16 cellular contexts compared by ENCODE assay signal in the genomic region with DNA sequence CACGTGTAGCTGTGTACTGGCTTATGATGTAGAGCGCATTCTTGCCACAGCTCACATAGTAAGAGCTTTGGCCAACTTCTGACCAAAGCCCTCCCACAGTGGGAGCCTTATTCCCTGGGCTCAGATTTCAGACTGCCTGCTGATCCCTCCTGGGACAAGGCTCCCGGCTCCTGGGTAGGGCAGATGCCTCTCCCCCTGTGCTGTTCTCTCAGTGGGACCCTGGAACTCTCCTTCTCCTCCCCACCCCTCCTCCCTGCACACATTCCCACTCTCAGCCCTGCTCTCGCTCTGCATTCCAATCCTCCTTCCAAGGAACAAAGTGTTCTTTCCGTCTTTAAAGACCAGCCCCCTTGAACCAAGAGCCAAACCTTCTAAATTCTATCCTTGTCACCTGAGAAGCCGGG. TPM values are rescaled to one million over a fixed set of nuclear protein-coding genes. Genes with fewer than 3 reads are reported as not detected.
DNase-seq lines count a peak whose midpoint lies in the region; ATAC-seq and TF ChIP-seq lines count a peak whose summit lies in the region.
"Had no signal": no experiment of that assay in that cellular context is flagged by ENCODE, and none has a peak within 500 bp of the region (broad histone marks: within the 10 kb centered on the region; RNA-seq: fewer than 3 reads in every experiment).

No MANE protein-coding gene starts in this region.

- H3K36me3 ChIP-seq in BE2C: no peaks in the 10 kb centered on the region

- H3K27ac Mint-ChIP-seq in stimulated activated naive CD8-positive, alpha-beta T cell treated with anti-CD3 and anti-CD28 coated beads, Interleukin-15, Interleukin-2, amounts not matched to agents 100 ng/mL and 50 ng/mL, for 24 hours: peak overlapping the region; percentile 97
- H3K27ac Mint-ChIP-seq in central memory CD8-positive, alpha-beta T cell (ENCODE audit: low read depth): peak overlapping the region; percentile 99
- peak overlapping the region; percentile 88 to 99 for H3K27ac Mint-ChIP-seq in natural killer cell treated with Interleukin-12 subunit alpha and Interleukin-12 subunit beta and Interleukin-15 and Interleukin-18, amount 100 ng/mL, for 72 hours

- no peaks in the 10 kb centered on the region for H3K27me3 Mint-ChIP-seq in stimulated activated naive CD8-positive, alpha-beta T cell treated with anti-CD3 and anti-CD28 coated beads, Interleukin-15, Interleukin-2, amounts not matched to agents 100 ng/mL and 50 ng/mL, for 24 hours
- H3K27me3 Mint-ChIP-seq in central memory CD8-positive, alpha-beta T cell: no peaks in the 10 kb centered on the region
- no peaks in the 10 kb centered on the region for H3K27me3 Mint-ChIP-seq in natural killer cell treated with Interleukin-12 subunit alpha and Interleukin-12 subunit beta and Interleukin-15 and Interleukin-18, amount 100 ng/mL, for 72 hours

- no peaks in the 10 kb centered on the region for H3K9me3 Mint-ChIP-seq in stimulated activated naive CD8-positive, alpha-beta T cell treated with anti-CD3 and anti-CD28 coated beads, Interleukin-15, Interleukin-2, amounts not matched to agents 100 ng/mL and 50 ng/mL, for 24 hours
- no peaks in the 10 kb centered on the region for H3K9me3 Mint-ChIP-seq in central memory CD8-positive, alpha-beta T cell
- no peaks in the 10 kb centered on the region for H3K9me3 Mint-ChIP-seq in natural killer cell treated with Interleukin-12 subunit alpha and Interleukin-12 subunit beta and Interleukin-15 and Interleukin-18, amount 100 ng/mL, for 72 hours

- no peaks in the 10 kb centered on the region for H3K4me1 ChIP-seq in BE2C

- H3K9me3 ChIP-seq in BE2C: no peaks in the 10 kb centered on the region

- H3K4me3 ChIP-seq in BE2C (ENCODE audit: low read depth, low read length): no peak overlapping the region
- H3K4me3 ChIP-seq: SK-N-MC had no signal

- peaks cover 72% of the 10 kb centered on the region for H3K36me3 Mint-ChIP-seq in stimulated activated naive CD8-positive, alpha-beta T cell treated with anti-CD3 and anti-CD28 coated beads, Interleukin-15, Interleukin-2, amounts not matched to agents 100 ng/mL and 50 ng/mL, for 24 hours (ENCODE audit: low read depth)
- H3K36me3 Mint-ChIP-seq in central memory CD8-positive, alpha-beta T cell (ENCODE audit: insufficient read depth): peaks cover 71% of the 10 kb centered on the region
- H3K36me3 Mint-ChIP-seq in natural killer cell treated with Interleukin-12 subunit alpha and Interleukin-12 subunit beta and Interleukin-15 and Interleukin-18, amount 100 ng/mL, for 72 hours: peaks cover 44% of the 10 kb centered on the region

- no peak for DNase-seq in stimulated activated naive CD8-positive, alpha-beta T cell treated with anti-CD3 and anti-CD28 coated beads, Interleukin-15, Interleukin-2, amounts not matched to agents 100 U/mL and 50 U/mL, for 24 hours
- no peak for DNase-seq in central memory CD8-positive, alpha-beta T cell (ENCODE audit: low spot score in 2 of 2)
- no peak for DNase-seq in natural killer cell treated with Interleukin-12 subunit alpha and Interleukin-12 subunit beta and Interleukin-15 and Interleukin-18, amount 100 ng/mL, for 72 hours (ENCODE audit: low spot score)
- DNase-seq in hypothalamus (lab: John Stamatoyannopoulos, UW) (no peak), BE2C (no peak), HuH-7 (ENCODE audit: low spot score) (no peak), amniotic stem cell (lab: John Stamatoyannopoulos, UW) (no peak)
- DNase-seq: C1 segment of cervical spinal cord, NCI-H1092 treated with DMSO at 0.1 percent for 48 hours, NCI-H748 treated with DMSO at 0.1 percent for 48 hours, retina had no signal

- no peaks in the 10 kb centered on the region; the same call in 1 of the 2 replicates for H3K27me3 ChIP-seq in BE2C

- H3K4me3 Mint-ChIP-seq in stimulated activated naive CD8-positive, alpha-beta T cell treated with anti-CD3 and anti-CD28 coated beads, Interleukin-15, Interleukin-2, amounts not matched to agents 100 ng/mL and 50 ng/mL, for 24 hours: peak overlapping the region; percentile 55
- H3K4me3 Mint-ChIP-seq in central memory CD8-positive, alpha-beta T cell: peak overlapping the region; percentile 79
- H3K4me3 Mint-ChIP-seq in natural killer cell treated with Interleukin-12 subunit alpha and Interleukin-12 subunit beta and Interleukin-15 and Interleukin-18, amount 100 ng/mL, for 72 hours: peak overlapping the region; percentile 82

- TF ChIP-seq CTCF in BE2C (IDR thresholded peaks at IDR 0.05; ENCODE audit: low read depth, low read length): no peak

- no peak for ATAC-seq in stimulated activated naive CD8-positive, alpha-beta T cell treated with anti-CD3 and anti-CD28 coated beads, Interleukin-15, Interleukin-2, amounts not matched to agents 100 U/mL and 50 U/mL, for 24 hours
- ATAC-seq in central memory CD8-positive, alpha-beta T cell (replicated peaks; ENCODE audit: extremely low read depth, poor library complexity, severe bottlenecking): no peak
- ATAC-seq in natural killer cell treated with Interleukin-12 subunit alpha and Interleukin-12 subunit beta and Interleukin-15 and Interleukin-18, amount 100 ng/mL, for 72 hours: no peak

- peaks cover 97% of the 10 kb centered on the region for H3K4me1 Mint-ChIP-seq in stimulated activated naive CD8-positive, alpha-beta T cell treated with anti-CD3 and anti-CD28 coated beads, Interleukin-15, Interleukin-2, amounts not matched to agents 100 ng/mL and 50 ng/mL, for 24 hours (ENCODE audit: low read depth)
- H3K4me1 Mint-ChIP-seq in central memory CD8-positive, alpha-beta T cell: peaks cover 100% of the 10 kb centered on the region
- H3K4me1 Mint-ChIP-seq in natural killer cell treated with Interleukin-12 subunit alpha and Interleukin-12 subunit beta and Interleukin-15 and Interleukin-18, amount 100 ng/mL, for 72 hours (ENCODE audit: low read depth in 2 of 2): peaks cover 86 to 96% of the 10 kb centered on the region in 2 donors

RNA-seq across cellular contexts. Expression of a gene that starts 17.5 kb away (rescaled TPM):
- 100 to 1,000 TPM; 282 to 360 TPM for total RNA-seq in natural killer cell treated with Interleukin-12 subunit alpha and Interleukin-12 subunit beta and Interleukin-15 and Interleukin-18, amount 100 ng/mL, for 72 hours
- polyA plus RNA-seq in BE2C (2012; ENCODE audit: insufficient read depth, insufficient read length, low read depth): not detected
- total RNA-seq: bronchial epithelial cell, fibroblast of villous mesenchyme had no signal

RNA-seq across cellular contexts. Expression of a gene that starts 47.3 kb away (rescaled TPM):
- total RNA-seq in natural killer cell treated with Interleukin-12 subunit alpha and Interleukin-12 subunit beta and Interleukin-15 and Interleukin-18, amount 100 ng/mL, for 72 hours: not detected
- not detected for polyA plus RNA-seq in BE2C (2012; ENCODE audit: insufficient read depth, insufficient read length, low read depth)
- total RNA-seq: bronchial epithelial cell, fibroblast of villous mesenchyme, liver had no signal
